In genomic region chr5:95284512-95285405, GRCh38 we compare ENCODE assay signal across 8 cellular contexts. TPM values are rescaled to one million over a fixed set of nuclear protein-coding genes. Genes with fewer than 3 reads are reported as not detected.
DNase-seq lines count a peak whose midpoint lies in the region; ATAC-seq, FAIRE-seq and TF ChIP-seq lines count a peak whose summit lies in the region.

Gene MCTP1 (minus strand): TSS chr5:95285094.

- H3K4me2 ChIP-seq in OCI-LY1 (ENCODE audit: low read length), result peak within 1 kb of the TSS; percentile 34; the same call in 1 of the 2 replicates

- H3K79me2 ChIP-seq in OCI-LY1 (ENCODE audit: insufficient read depth, low read length), result no peaks in the 10 kb centered on the region

- H3K27me3 ChIP-seq in OCI-LY1 (ENCODE audit: insufficient read depth, low read length) (no peaks in the 10 kb centered on the region), breast epithelium (peaks cover 3 to 70% of the 10 kb centered on the region in 2 donors), small intestine (ENCODE audit: control insufficient read depth in 2 of 2, insufficient read depth in 2 of 2, low read length in 2 of 2) (peaks cover 6 to 15% of the 10 kb centered on the region in 2 donors)

- no peaks in the 10 kb centered on the region for H4K20me1 ChIP-seq in OCI-LY1 (ENCODE audit: insufficient read depth, low read length)

- H3K4me1 ChIP-seq in OCI-LY1 (ENCODE audit: insufficient read depth, low read length, severe bottlenecking), result no peaks in the 10 kb centered on the region
- no peaks in the 10 kb centered on the region for H3K4me1 ChIP-seq in breast epithelium
- no peaks in the 10 kb centered on the region for H3K4me1 ChIP-seq in small intestine (ENCODE audit: control insufficient read depth in 2 of 2, insufficient read depth in 1 of 2, low read depth in 1 of 2, low read length in 1 of 2)

- H3K4me3 ChIP-seq in OCI-LY1 (ENCODE audit: low read depth, low read length, poor library complexity, severe bottlenecking) (peak within 1 kb of the TSS; percentile 40), breast epithelium (peak within 1 kb of the TSS; percentile 54 to 72 (median 62)), small intestine (ENCODE audit: low read depth in 1 of 2, low read length in 2 of 2) (peak within 1 kb of the TSS; percentile 41 to 61)

- peak; percentile 20 for ATAC-seq in HG02981 (IDR thresholded peaks at IDR 0.05; ENCODE audit: unreplicated experiment)

- H3K9ac ChIP-seq in OCI-LY1 (ENCODE audit: low read length), result no peak within 1 kb of the TSS

- TF ChIP-seq CTCF in OCI-LY1 (IDR thresholded peaks at IDR 0.05; ENCODE audit: low read length) (no peak), breast epithelium (IDR thresholded peaks at IDR 0.05) (no peak)

- H3K9me3 ChIP-seq in OCI-LY1 (ENCODE audit: low read length) (no peaks in the 10 kb centered on the region), breast epithelium (no peaks in the 10 kb centered on the region), small intestine (ENCODE audit: control insufficient read depth, low read depth) (no peaks in the 10 kb centered on the region)

- H3K9me2 ChIP-seq in OCI-LY1 (ENCODE audit: low read depth, low read length), result no peaks in the 10 kb centered on the region

- no peaks in the 10 kb centered on the region for H3K36me3 ChIP-seq in OCI-LY1 (ENCODE audit: insufficient read depth, low read length)
- no peaks in the 10 kb centered on the region for H3K36me3 ChIP-seq in breast epithelium
- H3K36me3 ChIP-seq in small intestine (ENCODE audit: control insufficient read depth in 2 of 2, insufficient read depth in 2 of 2, low read length in 2 of 2), result no peaks in the 10 kb centered on the region

- FAIRE-seq in small intestine (lab: Jason Lieb, UNC), result no peak

- H3F3A ChIP-seq in OCI-LY1 (ENCODE audit: insufficient read depth, low read length), result no peaks in the 10 kb centered on the region

- H2AFZ ChIP-seq in OCI-LY1 (ENCODE audit: low read length), result no peak within 1 kb of the TSS

- TF ChIP-seq POLR2A in breast epithelium (IDR thresholded peaks at IDR 0.05), result no peak

- no peak within 1 kb of the TSS for H3K27ac ChIP-seq in OCI-LY1 (ENCODE audit: low read depth, low read length, poor library complexity, severe bottlenecking)
- H3K27ac ChIP-seq in breast epithelium, result no peak within 1 kb of the TSS
- no peak within 1 kb of the TSS for H3K27ac ChIP-seq in small intestine (ENCODE audit: low read depth in 1 of 2, low read length in 1 of 2)

- peak; percentile 4 for DNase-seq in stimulated activated CD4-positive, alpha-beta T cell treated with anti-CD3 and anti-CD28 coated beads, Interleukin-1b, Interleukin-23, amount 100 ng/mL, for 48 hours
- DNase-seq in stimulated activated CD4-positive, alpha-beta T cell treated with anti-CD3 and anti-CD28 coated beads, Interleukin-4, amount 100 ng/mL, for 1 hour, result no peak
- DNase-seq in breast epithelium (ENCODE audit: low spot score in 2 of 2) (no peak), islet precursor cell (peak; percentile 77), small intestine (no peak), mucosa of gallbladder (ENCODE audit: low spot score) (no peak)

- WGBS in small intestine, 3 donors, result 1% methylated on average over 68 to 91 of the region's 91 CpGs

- intact Hi-C loops in breast epithelium (cut with DNase I; ENCODE audit: low total_unique reads), result no loop called here

RNA-seq across cellular contexts. Expression of gene MCTP1, which starts in this region (rescaled TPM):
- total RNA-seq in breast epithelium (10 to 100 TPM; 22.8 to 57.8 (median 24.3) TPM), mucosa of gallbladder (9.9 TPM)
- polyA plus RNA-seq in small intestine, result 1 to 10 TPM in 1 of 3 donors, under 1 TPM in 2; 0.22 to 6.1 (median 0.81) TPM

Comparison
In these comparisons a context has a peak if more than half of its experiments do, and no peak if none do; other contexts are left out.
1. DNase-seq: peak in stimulated activated CD4-positive, alpha-beta T cell treated with anti-CD3 and anti-CD28 coated beads, Interleukin-1b, Interleukin-23, amount 100 ng/mL, for 48 hours (single experiment) and islet precursor cell (single experiment); none in stimulated activated CD4-positive, alpha-beta T cell treated with anti-CD3 and anti-CD28 coated beads, Interleukin-4, amount 100 ng/mL, for 1 hour (single experiment), breast epithelium (0 of 2), small intestine (single experiment) and mucosa of gallbladder (single experiment).
2. Peak in every context shown above with its lines, with median percentiles within 50 percentile points of each other: H3K4me3 ChIP-seq.